8 cellular contexts compared by ENCODE assay signal in genomic region chr7:23299770-23300300, GRCh38. TPM values are rescaled to one million over a fixed set of nuclear protein-coding genes. Genes with fewer than 3 reads are reported as not detected.
DNase-seq lines count a peak whose midpoint lies in the region; ATAC-seq and TF ChIP-seq lines count a peak whose summit lies in the region.

No MANE protein-coding gene starts in this region.

- H3K4me2 ChIP-seq in SK-N-SH (peak overlapping the region; percentile 97), fibroblast of lung (ENCODE audit: extremely low read depth, insufficient read depth, low read length) (peak overlapping the region; percentile 91)

- H3K9me3 ChIP-seq in SK-N-SH (no peaks in the 10 kb centered on the region), fibroblast of lung (ENCODE audit: control insufficient read depth, insufficient read depth, low read depth, low read length) (no peaks in the 10 kb centered on the region), psoas muscle (no peaks in the 10 kb centered on the region)

- DNase-seq in stimulated activated naive CD4-positive, alpha-beta T cell treated with Interleukin-2 at 50 U/mL for 16 hours (lab: John Stamatoyannopoulos, UW) = peak; percentile 4
- DNase-seq in stimulated activated naive CD4-positive, alpha-beta T cell (lab: John Stamatoyannopoulos, UW) = no peak
- DNase-seq in SK-N-SH (peak; percentile 56), fibroblast of lung (ENCODE audit: low read depth in 2 of 2) (peak in 1 of 2 donors; percentile 25), psoas muscle (no peak), KBM-7 (no peak), D341Med (ENCODE audit: low spot score) (no peak), epidermal melanocyte (ENCODE audit: insufficient read length, low spot score) (no peak)

- intact Hi-C loops in psoas muscle (cut with DNase I) = no loop called here

- H3K36me3 ChIP-seq in SK-N-SH (replicated peaks in 1 of 2; ENCODE audit: control insufficient read depth in 1 of 2, insufficient read depth in 2 of 2, low read length in 1 of 2) (peaks cover 10 to 39% of the 10 kb centered on the region in 2 experiments), fibroblast of lung (ENCODE audit: control insufficient read depth, insufficient read depth, low read length) (no peaks in the 10 kb centered on the region), psoas muscle (ENCODE audit: insufficient read depth in 1 of 2, low read depth in 1 of 2) (peaks cover 5 to 35% of the 10 kb centered on the region in 2 donors)

- H3K79me2 ChIP-seq in SK-N-SH (ENCODE audit: insufficient read depth) (peaks cover 57% of the 10 kb centered on the region), fibroblast of lung (ENCODE audit: control insufficient read depth, insufficient read depth, low read length) (peaks cover 44% of the 10 kb centered on the region)

- in situ Hi-C loops in KBM-7 (cut with MboI; ENCODE audit: low pct_unique_long_range_greater_than_20kb, low sequenced_read_pairs) = no loop called here

- TF ChIP-seq CTCF in SK-N-SH (IDR thresholded peaks at IDR 0.05) (no peak), fibroblast of lung (conservative IDR thresholded peaks at IDR 0.05 in 1 of 2, IDR thresholded peaks at IDR 0.05 in 1 of 2; ENCODE audit: low read depth in 1 of 2, low read length in 2 of 2) (no peak), psoas muscle (IDR thresholded peaks at IDR 0.05) (no peak)

- peak overlapping the region; percentile 74 to 77 for H3K27ac ChIP-seq in SK-N-SH (ENCODE audit: low read depth in 2 of 2, low read length in 1 of 2)
- H3K27ac ChIP-seq in fibroblast of lung (ENCODE audit: insufficient read depth, low read length) = peak overlapping the region; percentile 84
- peak overlapping the region; percentile 86 for H3K27ac ChIP-seq in psoas muscle

- H3F3A ChIP-seq in SK-N-SH (replicated peaks; ENCODE audit: insufficient read depth) = peaks cover 7% of the 10 kb centered on the region

- CTCF ChIA-PET in SK-N-SH (lab: Yijun Ruan, JAX) = interaction anchor here (1.4 to 2.7 kb wide), 3 partner anchors 24 to 115 kb away, joined by 4 to 8 read pairs (median 7); no protein-coding TSS in a partner anchor

- H3K9ac ChIP-seq in SK-N-SH (peak overlapping the region; percentile 91), fibroblast of lung (ENCODE audit: insufficient read depth, low read length) (peak overlapping the region; percentile 84)

- WGBS in SK-N-SH (ENCODE audit: low lambda C conversion rate) = 3% methylated on average over 12 of the region's 12 CpGs
- 4 to 7% (median 6%) methylated on average over 12 of the region's 12 CpGs for WGBS in psoas muscle, 3 donors

- no peaks in the 10 kb centered on the region for H3K9me2 ChIP-seq in SK-N-SH

- H4K20me1 ChIP-seq in SK-N-SH (ENCODE audit: insufficient read depth) (no peaks in the 10 kb centered on the region; the same call in 1 of the 2 replicates), fibroblast of lung (ENCODE audit: control insufficient read depth, extremely low read depth, insufficient read depth, low read length) (no peaks in the 10 kb centered on the region)

- no peak for TF ChIP-seq EP300 in SK-N-SH (IDR thresholded peaks at IDR 0.05; ENCODE audit: borderline replicate concordance in 1 of 2, low read depth in 1 of 2, low read length in 1 of 2)

- H2AFZ ChIP-seq in SK-N-SH (ENCODE audit: low read depth) (peak overlapping the region; percentile 89), fibroblast of lung (ENCODE audit: low read length) (peak overlapping the region; percentile 75)

- H3K4me3 ChIP-seq in SK-N-SH (ENCODE audit: low read depth in 2 of 2, low read length in 1 of 2) = peak overlapping the region; percentile 85 to 100
- peak overlapping the region; percentile 82 to 98 (median 93) for H3K4me3 ChIP-seq in fibroblast of lung (replicated peaks in 1 of 4; ENCODE audit: control extremely low read depth in 1 of 4, insufficient read depth in 1 of 4, low read depth in 3 of 4, low read length in 4 of 4)
- peak overlapping the region; percentile 81 for H3K4me3 ChIP-seq in psoas muscle

- H3K27me3 ChIP-seq in SK-N-SH (ENCODE audit: insufficient read depth) = no peaks in the 10 kb centered on the region
- no peaks in the 10 kb centered on the region for H3K27me3 ChIP-seq in fibroblast of lung (ENCODE audit: control insufficient read depth, insufficient read depth, low read length)
- no peaks in the 10 kb centered on the region for H3K27me3 ChIP-seq in psoas muscle (ENCODE audit: insufficient read depth in 3 of 3, low read length in 2 of 3)

- POLR2A ChIA-PET in SK-N-SH (lab: Yijun Ruan, JAX) = interaction anchor here (1.5 kb wide), 1 partner anchor 9 kb away, joined by 4 read pairs; no protein-coding TSS in a partner anchor

- H3K4me1 ChIP-seq in SK-N-SH (ENCODE audit: control insufficient read depth in 1 of 2, insufficient read depth in 2 of 2, low read depth in 1 of 2, low read length in 1 of 2) (peaks cover 8 to 20% of the 10 kb centered on the region in 2 experiments; a peak in 3 of 4 replicates), fibroblast of lung (ENCODE audit: control insufficient read depth, extremely low read depth, insufficient read depth, low read length) (peaks cover 15% of the 10 kb centered on the region), psoas muscle (peaks cover 24% of the 10 kb centered on the region)

- peak in 2 of 4 donors; percentile 2 to 36 for ATAC-seq in psoas muscle

- TF ChIP-seq RAD21 in SK-N-SH (IDR thresholded peaks at IDR 0.05; ENCODE audit: low read length) = no peak

TF ChIP-seq in SK-N-SH, 30 proteins besides CTCF, POLR2A, EP300 and RAD21:
- TF ChIP-seq PBX3 (IDR thresholded peaks at IDR 0.05) = no peak
- TF ChIP-seq SMC3 (IDR thresholded peaks at IDR 0.05; ENCODE audit: low read depth, low read length) = no peak
- no peak for TF ChIP-seq NFIC (IDR thresholded peaks at IDR 0.05; ENCODE audit: borderline replicate concordance)
- TF ChIP-seq MAX (IDR thresholded peaks at IDR 0.05; ENCODE audit: low read depth) = no peak
- TF ChIP-seq EZH2phosphoT487 (IDR thresholded peaks at IDR 0.05; ENCODE audit: borderline replicate concordance, low read depth) = no peak
- TF ChIP-seq IRF3 (IDR thresholded peaks at IDR 0.05; ENCODE audit: low read depth, low read length) = no peak
- TF ChIP-seq MXI1 (IDR thresholded peaks at IDR 0.05; ENCODE audit: low read depth, low read length) = no peak
- TF ChIP-seq FOSL2 (IDR thresholded peaks at IDR 0.05; ENCODE audit: borderline replicate concordance, low read depth) = no peak
TF ChIP-seq in SK-N-SH: peak in this region for 0.

RNA-seq across cellular contexts. Expression of gene MALSU1, which starts 0.7 kb away (rescaled TPM):
- polyA plus RNA-seq in SK-N-SH (2012; rRNA removed) (93.6 and 102 TPM in 2 replicates), fibroblast of lung (54.8 and 73.2 TPM in 2 replicates), psoas muscle (100 to 1,000 TPM in 1 of 3 donors, 10 to 100 TPM in 2; 65.2 to 108 (median 75.2) TPM)
- polyA plus RNA-seq in SK-N-SH (2012; cell fraction: cytosol; rRNA removed) = 101 and 119 TPM in 2 replicates
- polyA plus RNA-seq in SK-N-SH (2012; cell fraction: nucleus; rRNA removed) = 37.8 and 48.8 TPM in 2 replicates
- total RNA-seq in fibroblast of lung (77.6 and 85.0 TPM in 2 replicates), psoas muscle (100 to 1,000 TPM in 2 of 4 donors, 10 to 100 TPM in 2; 79.5 to 109 (median 98.3) TPM)
- polyA plus RNA-seq in fibroblast of lung (2012) = 82.9 and 96.7 TPM in 2 replicates
- 4.6 and 16.1 TPM in 2 replicates for polyA minus RNA-seq in fibroblast of lung (ENCODE audit: low replicate concordance)

RNA-seq across cellular contexts. Expression of gene GPNMB, which starts 53.3 kb away (rescaled TPM):
- 13.8 and 24.9 TPM in 2 replicates for polyA plus RNA-seq in SK-N-SH (2012; rRNA removed)
- polyA plus RNA-seq in SK-N-SH (2012; cell fraction: cytosol; rRNA removed) = 20.2 and 21.9 TPM in 2 replicates
- 14.1 and 23.9 TPM in 2 replicates for polyA plus RNA-seq in SK-N-SH (2012; cell fraction: nucleus; rRNA removed)
- total RNA-seq in fibroblast of lung = 177 and 182 TPM in 2 replicates
- polyA plus RNA-seq in fibroblast of lung = 114 and 242 TPM in 2 replicates
- 57.6 and 118 TPM in 2 replicates for polyA plus RNA-seq in fibroblast of lung (2012)
- 8.2 and 54.1 TPM in 2 replicates for polyA minus RNA-seq in fibroblast of lung (ENCODE audit: low replicate concordance)
- 10 to 100 TPM; 11.2 to 24.9 (median 17.6) TPM for total RNA-seq in psoas muscle
- polyA plus RNA-seq in psoas muscle = 10 to 100 TPM in 1 of 3 donors, 1 to 10 TPM in 2; 4.3 to 10.7 (median 7.6) TPM

Comparison
In these comparisons a context has a peak if more than half of its experiments do, and no peak if none do; other contexts are left out.
1. DNase-seq: peak in stimulated activated naive CD4-positive, alpha-beta T cell treated with Interleukin-2 at 50 U/mL for 16 hours (single experiment) and SK-N-SH (single experiment); none in stimulated activated naive CD4-positive, alpha-beta T cell (0 of 6), psoas muscle (0 of 2), KBM-7 (single experiment), D341Med (single experiment) and epidermal melanocyte (single experiment).
2. Peak in every context shown above with its lines, with median percentiles within 50 percentile points of each other: H3K27ac ChIP-seq and H3K4me3 ChIP-seq.